In genomic region chr15:41881925-41882688, GRCh38 we compare ENCODE assay signal across 1 cellular context.
TF ChIP-seq lines count a peak whose summit lies in the region.

No MANE protein-coding gene starts in this region.

TF ChIP-seq in HepG2, 621 proteins besides CTCF, POLR2A, EP300 and RAD21:
- TF ChIP-seq ZNF543 (CRISPR knock-in tag; IDR thresholded peaks at IDR 0.05) (no peak), ZNF607 (CRISPR knock-in tag; IDR thresholded peaks at IDR 0.05; ENCODE audit: borderline replicate concordance) (no peak), KLF12 (CRISPR knock-in tag; IDR thresholded peaks at IDR 0.05; ENCODE audit: borderline replicate concordance) (no peak), ZFP36L1 (CRISPR knock-in tag; IDR thresholded peaks at IDR 0.05) (no peak), SYNCRIP (IDR thresholded peaks at IDR 0.05; ENCODE audit: insufficient read depth, low read depth, low read length) (no peak), ZSCAN12 (CRISPR knock-in tag; IDR thresholded peaks at IDR 0.05) (no peak), ZNF343 (CRISPR knock-in tag; IDR thresholded peaks at IDR 0.05) (no peak), AHR (CRISPR knock-in tag; IDR thresholded peaks at IDR 0.05) (no peak), EED (CRISPR knock-in tag; IDR thresholded peaks at IDR 0.05) (no peak), RNF2 (conservative IDR thresholded peaks at IDR 0.05; ENCODE audit: low read depth) (no peak), GLI4 (CRISPR knock-in tag; IDR thresholded peaks at IDR 0.05; ENCODE audit: borderline replicate concordance) (no peak), SRY (CRISPR knock-in tag; IDR thresholded peaks at IDR 0.05) (no peak), ZNF224 (CRISPR knock-in tag; IDR thresholded peaks at IDR 0.05) (no peak), STAT6 (CRISPR knock-in tag; IDR thresholded peaks at IDR 0.05; ENCODE audit: borderline replicate concordance) (no peak), AKNA (CRISPR knock-in tag; IDR thresholded peaks at IDR 0.05; ENCODE audit: borderline replicate concordance) (no peak), TRIM22 (IDR thresholded peaks at IDR 0.05) (no peak), TP53 (CRISPR knock-in tag; conservative IDR thresholded peaks at IDR 0.05) (no peak), ZNF441 (CRISPR knock-in tag; IDR thresholded peaks at IDR 0.05; ENCODE audit: borderline replicate concordance) (no peak), MEF2D (CRISPR knock-in tag; IDR thresholded peaks at IDR 0.05) (no peak)
